In genomic region chr4:67635331-67635730, GRCh38 we compare ENCODE assay signal across 19 cellular contexts.
"Had no signal": no experiment of that assay in that cellular context is flagged by ENCODE, and none has a peak within 500 bp of the region (broad histone marks: within the 10 kb centered on the region; RNA-seq: fewer than 3 reads in every experiment).

No MANE protein-coding gene starts in this region.

- H3K27me3 ChIP-seq: gastroesophageal sphincter, spleen had no signal

- H3K4me1 ChIP-seq: gastroesophageal sphincter, left ventricle myocardium inferior, parathyroid adenoma, psoas muscle, spleen had no signal

- H3K4me3 ChIP-seq: gastroesophageal sphincter, left ventricle myocardium inferior, lung, psoas muscle, spleen had no signal

- H3K9me3 ChIP-seq: gastroesophageal sphincter, left ventricle myocardium inferior, psoas muscle, spleen had no signal

- DNase-seq: cortex of kidney; effector memory CD4-positive, alpha-beta T cell; immature natural killer cell; left ventricle myocardium inferior; mesendoderm; naive thymus-derived CD4-positive, alpha-beta T cell; nephron progenitor cell; psoas muscle; spleen; stimulated activated CD4-positive, alpha-beta T cell treated with anti-CD3 and anti-CD28 coated beads, Interleukin-15, amount 100 ng/mL, for 24 hours; stimulated activated CD4-positive, alpha-beta T cell treated with anti-CD3 and anti-CD28 coated beads, Interleukin-1b, Interleukin-23, amount 100 ng/mL, for 48 hours; stimulated activated CD4-positive, alpha-beta T cell treated with anti-CD3 and anti-CD28 coated beads, Interleukin-4, amount 100 ng/mL, for 24 hours; trophoblast cell had no signal

- ATAC-seq: esophagus mucosa; gastroesophageal sphincter; naive thymus-derived CD4-positive, alpha-beta T cell; psoas muscle; sciatic nerve; stimulated activated memory B cell treated with anti-CD40 and anti-IgM and Interleukin-4, amounts not matched to agents 10 μg/mL and 1 μg/mL and 100 μg/mL, for 72 hours had no signal

- H3K27ac ChIP-seq: gastroesophageal sphincter, left ventricle myocardium inferior, parathyroid adenoma, psoas muscle, spleen had no signal
